In the genomic region with DNA sequence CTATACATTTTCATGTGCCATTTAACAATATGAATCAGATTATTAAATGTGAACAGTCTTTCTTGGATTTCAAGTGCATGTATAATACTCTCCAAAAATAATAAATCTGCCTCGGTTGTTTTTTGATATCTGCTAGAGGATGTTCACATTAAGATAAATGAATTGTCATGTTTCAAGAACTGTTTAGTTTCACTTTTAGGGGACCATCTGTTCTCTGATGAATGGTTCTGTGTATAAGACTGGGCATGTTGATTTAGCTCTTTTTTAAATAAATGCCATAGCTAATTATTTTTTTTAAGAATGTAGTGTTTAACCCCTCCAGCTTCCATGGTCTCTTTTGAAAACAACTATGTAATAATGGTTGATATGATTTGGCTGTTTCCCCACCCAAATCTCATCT, we compare ENCODE assay signal across 22 cellular contexts.
DNase-seq lines count a peak whose midpoint lies in the region; TF ChIP-seq lines count a peak whose summit lies in the region.
"Had no signal": no experiment of that assay in that cellular context is flagged by ENCODE, and none has a peak within 500 bp of the region (broad histone marks: within the 10 kb centered on the region; RNA-seq: fewer than 3 reads in every experiment).

No MANE protein-coding gene starts in this region.

- H4K20me1 ChIP-seq in mammary epithelial cell (ENCODE audit: insufficient read depth, low read length) (no peaks in the 10 kb centered on the region), smooth muscle cell (ENCODE audit: low read depth) (no peaks in the 10 kb centered on the region)

- 38% methylated on average over 1 of the region's 1 CpG for WGBS in mammary epithelial cell (ENCODE audit: low coverage, missing lambda C conversion rate)
- 74% methylated on average over 1 of the region's 1 CpG for WGBS in smooth muscle cell (ENCODE audit: low lambda C conversion rate)

- H3K9me3 ChIP-seq in mammary epithelial cell (replicated peaks; ENCODE audit: insufficient read depth, low read length): no peaks in the 10 kb centered on the region
- H3K9me3 ChIP-seq in endocrine pancreas (ENCODE audit: control insufficient read depth, low read length): no peaks in the 10 kb centered on the region
- H3K9me3 ChIP-seq in smooth muscle cell (replicated peaks; ENCODE audit: low read depth): no peaks in the 10 kb centered on the region
- H3K9me3 ChIP-seq: HAP-1 had no signal

- CTCF ChIA-PET in MCF 10A (lab: Yijun Ruan, JAX) (interaction anchor here (0.7 to 0.9 kb wide), 2 partner anchors 13 to 706 kb away, joined by 3 read pairs; no protein-coding TSS in a partner anchor), mammary epithelial cell (lab: Charles Lee; ENCODE audit: low non-redundant PET) (no interaction called here)

- no peaks in the 10 kb centered on the region for H3K9me3 Mint-ChIP-seq in MCF 10A (ENCODE audit: unreplicated experiment)

- H3K4me1 ChIP-seq in mammary epithelial cell (ENCODE audit: insufficient read depth, low read length) (no peaks in the 10 kb centered on the region), endocrine pancreas (ENCODE audit: control insufficient read depth, insufficient read depth, low read length) (peaks cover 7% of the 10 kb centered on the region), smooth muscle cell (ENCODE audit: low read depth) (no peaks in the 10 kb centered on the region)
- H3K4me1 ChIP-seq: HAP-1 had no signal

- H3K27ac Mint-ChIP-seq in MCF 10A (ENCODE audit: low read depth, unreplicated experiment): peak overlapping the region; percentile 59
- H3K27ac Mint-ChIP-seq: B cell had no signal

- in situ Hi-C loops in mammary epithelial cell (cut with MboI; ENCODE audit: low sequenced_read_pairs in 2 of 2): no loop called here

- no peaks in the 10 kb centered on the region for H3K27me3 Mint-ChIP-seq in MCF 10A (ENCODE audit: insufficient read depth, unreplicated experiment)
- H3K27me3 Mint-ChIP-seq: B cell had no signal

- BruUV-seq in MCF 10A (replicated peaks; lab: Mats Ljungman, UMichigan) (no TSS peak), mammary epithelial cell (replicated peaks; lab: Mats Ljungman, UMichigan) (no TSS peak)

- TF ChIP-seq CTCF in MCF 10A (IDR thresholded peaks at IDR 0.05; ENCODE audit: unreplicated experiment) (no peak), mammary epithelial cell (conservative IDR thresholded peaks at IDR 0.05 in 1 of 2, IDR thresholded peaks at IDR 0.05 in 1 of 2; ENCODE audit: extremely low read depth in 1 of 2, insufficient read depth in 1 of 2, low read depth in 1 of 2, low read length in 2 of 2) (no peak), smooth muscle cell (IDR thresholded peaks at IDR 0.05; ENCODE audit: borderline replicate concordance, insufficient read depth, poor library complexity, severe bottlenecking) (no peak)

- POLR2A ChIA-PET in MCF 10A (lab: Yijun Ruan, JAX): no interaction called here

- no peak overlapping the region for H3K4me3 ChIP-seq in mammary epithelial cell (replicated peaks in 1 of 3; ENCODE audit: insufficient read depth in 1 of 3, low read depth in 2 of 3, low read length in 3 of 3)
- H3K4me3 ChIP-seq in endocrine pancreas (ENCODE audit: control insufficient read depth, insufficient read depth, low read length): peak overlapping the region; percentile 26
- no peak overlapping the region for H3K4me3 ChIP-seq in smooth muscle cell
- H3K4me3 ChIP-seq: GM12878, GM23248, HAP-1, SK-N-MC had no signal

- H3K36me3 ChIP-seq in mammary epithelial cell (ENCODE audit: insufficient read depth, low read length) (no peaks in the 10 kb centered on the region), endocrine pancreas (ENCODE audit: control insufficient read depth, insufficient read depth, low read length) (no peaks in the 10 kb centered on the region), smooth muscle cell (ENCODE audit: low read depth) (no peaks in the 10 kb centered on the region)
- H3K36me3 ChIP-seq: HAP-1 had no signal

- no peaks in the 10 kb centered on the region for H3K27me3 ChIP-seq in mammary epithelial cell (ENCODE audit: insufficient read depth, low read length)
- H3K27me3 ChIP-seq in endocrine pancreas (ENCODE audit: control insufficient read depth, insufficient read depth, low read length): no peaks in the 10 kb centered on the region
- no peaks in the 10 kb centered on the region for H3K27me3 ChIP-seq in smooth muscle cell (ENCODE audit: low read depth)

- no peak overlapping the region for H2AFZ ChIP-seq in mammary epithelial cell (ENCODE audit: low read depth, low read length)
- no peak overlapping the region for H2AFZ ChIP-seq in smooth muscle cell (ENCODE audit: low read depth)
- H2AFZ ChIP-seq: GM23248 had no signal

- no peak for DNase-seq in MCF 10A (ENCODE audit: unreplicated experiment)
- DNase-seq in mammary epithelial cell: no peak
- DNase-seq in OCI-M1 (lab: John Stamatoyannopoulos, UW): peak; percentile 46
- DNase-seq in smooth muscle cell (lab: John Stamatoyannopoulos, UW; ENCODE audit: unreplicated experiment): no peak
- no peak for DNase-seq in HCEC 1CT
- no peak for DNase-seq in DMS114 treated with DMSO at 0.1 percent for 48 hours (lab: John Stamatoyannopoulos, UW; ENCODE audit: unreplicated experiment)
- DNase-seq in activated CD8-positive, alpha-beta memory T cell treated with anti-CD3 and anti-CD28 coated beads for 24 hours: no peak
- DNase-seq: DND-41, GM23248, IMR-90, NCI-H187 treated with DMSO at 0.1 percent for 48 hours, NCI-H2107, NCI-H226, NCI-H774, RPMI8226, SHP77 treated with DMSO at 0.1 percent for 48 hours had no signal

- no peak overlapping the region for H3K4me3 Mint-ChIP-seq in MCF 10A (ENCODE audit: unreplicated experiment)
- H3K4me3 Mint-ChIP-seq: B cell had no signal

- H3K4me1 Mint-ChIP-seq in MCF 10A (ENCODE audit: insufficient read depth, unreplicated experiment): peaks cover 19% of the 10 kb centered on the region
- H3K4me1 Mint-ChIP-seq: B cell had no signal

- H3K4me2 ChIP-seq in mammary epithelial cell (ENCODE audit: insufficient read depth, low read depth, low read length): no peak overlapping the region
- H3K4me2 ChIP-seq in smooth muscle cell: no peak overlapping the region
- H3K4me2 ChIP-seq: KMS-11 had no signal

- H3K79me2 ChIP-seq in mammary epithelial cell (ENCODE audit: insufficient read depth, low read length): no peaks in the 10 kb centered on the region
- no peaks in the 10 kb centered on the region for H3K79me2 ChIP-seq in smooth muscle cell (ENCODE audit: low read depth)

- intact Hi-C loops in MCF 10A (cut with micrococcal nuclease): no loop called here
- intact Hi-C loops in mammary epithelial cell (cut with micrococcal nuclease): loop anchor here (10.0 kb wide), 1 partner anchor 163 kb away; no protein-coding TSS in a partner anchor

- no peaks in the 10 kb centered on the region for H3K36me3 Mint-ChIP-seq in MCF 10A (ENCODE audit: insufficient read depth, unreplicated experiment)

- no peak overlapping the region for H3K27ac ChIP-seq in mammary epithelial cell (ENCODE audit: insufficient read depth, low read depth, low read length)
- H3K27ac ChIP-seq in smooth muscle cell (ENCODE audit: low read depth): peak overlapping the region; percentile 69
- H3K27ac ChIP-seq: GM23248, KMS-11, SK-N-MC had no signal

- H3F3A ChIP-seq in smooth muscle cell (ENCODE audit: low read depth): no peaks in the 10 kb centered on the region

- dilution Hi-C loops in mammary epithelial cell (cut with HindIII; ENCODE audit: low sequenced_read_pairs): no loop called here

- no peak overlapping the region for H3K9ac ChIP-seq in mammary epithelial cell (ENCODE audit: insufficient read depth, low read length)
- H3K9ac ChIP-seq in endocrine pancreas (ENCODE audit: control insufficient read depth, insufficient read depth, low read length): no peak overlapping the region
- H3K9ac ChIP-seq in smooth muscle cell (ENCODE audit: low read depth): peak overlapping the region; percentile 42
- H3K9ac ChIP-seq: GM23248, KMS-11 had no signal
